Comparison of ENCODE assay signal across 9 cellular contexts in the genomic region with DNA sequence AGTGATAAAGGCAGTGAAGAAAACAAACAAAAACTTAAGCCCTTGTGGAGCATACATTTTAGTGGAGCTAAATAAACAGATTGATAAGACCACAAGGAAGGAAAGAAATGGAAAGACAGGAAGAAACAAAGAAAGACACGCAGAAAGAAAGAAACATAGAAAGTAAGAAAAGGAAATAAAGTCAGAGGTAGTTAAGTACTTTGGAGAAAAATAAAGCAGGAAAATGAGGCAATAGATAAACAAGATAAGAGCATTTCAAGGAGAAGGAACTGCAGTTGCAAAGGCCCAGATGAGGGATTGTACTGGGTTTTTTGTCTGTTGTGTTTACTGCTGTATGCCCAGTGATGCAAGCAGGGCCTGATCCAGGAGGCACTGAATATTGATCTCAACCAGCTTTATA. TPM values are rescaled to one million over a fixed set of nuclear protein-coding genes. Genes with fewer than 3 reads are reported as not detected.
DNase-seq lines count a peak whose midpoint lies in the region; ATAC-seq, FAIRE-seq and TF ChIP-seq lines count a peak whose summit lies in the region.
"Had no signal": no experiment of that assay in that cellular context is flagged by ENCODE, and none has a peak within 500 bp of the region (broad histone marks: within the 10 kb centered on the region; RNA-seq: fewer than 3 reads in every experiment).

No MANE protein-coding gene starts in this region.

- intact Hi-C loops in lower lobe of right lung (cut with DNase I), result no loop called here

- H3K9ac ChIP-seq in astrocyte (ENCODE audit: low read length), result peak overlapping the region; percentile 91

- no peak for DNase-seq in A549 (ENCODE audit: low read depth in 1 of 2, low spot score in 1 of 2)
- DNase-seq in HFFc6, result no peak
- no peak for DNase-seq in astrocyte (ENCODE audit: low read depth)
- DNase-seq in lower lobe of right lung, result no peak
- DNase-seq in NCI-H1694 treated with DMSO at 0.1 percent for 48 hours (lab: John Stamatoyannopoulos, UW), result no peak
- no peak for DNase-seq in activated CD8-positive, alpha-beta memory T cell treated with anti-CD3 and anti-CD28 coated beads, Interleukin-2, amount 50 U/mL, for 4 hours

- TF ChIP-seq POLR2A in A549 (IDR thresholded peaks at IDR 0.05; ENCODE audit: low read length), result no peak

- POLR2A ChIA-PET in A549 (lab: Yijun Ruan, JAX), result interaction anchor here (1.1 to 2.4 kb wide), 6 partner anchors 19 to 282 kb away, joined by 3 to 30 read pairs (median 8); a partner anchor contains a TSS

- H3K36me3 Mint-ChIP-seq in HFFc6 (ENCODE audit: low read depth), result peaks cover 7% of the 10 kb centered on the region
- H3K36me3 Mint-ChIP-seq in astrocyte (ENCODE audit: low read depth, unreplicated experiment), result peaks cover 11% of the 10 kb centered on the region

- TF ChIP-seq RAD21 in A549 (conservative IDR thresholded peaks at IDR 0.05 in 1 of 2, IDR thresholded peaks at IDR 0.05 in 1 of 2), result no peak

- no peak for TF ChIP-seq CTCF in A549 (IDR thresholded peaks at IDR 0.05)
- no peak for TF ChIP-seq CTCF in HFFc6 (IDR thresholded peaks at IDR 0.05)
- no peak for TF ChIP-seq CTCF in astrocyte (IDR thresholded peaks at IDR 0.05; ENCODE audit: insufficient read depth, low read depth, low read length)
- TF ChIP-seq CTCF in lower lobe of right lung (IDR thresholded peaks at IDR 0.05), result no peak

- H3K4me3 Mint-ChIP-seq in HFFc6 (peak overlapping the region; percentile 93), astrocyte (ENCODE audit: unreplicated experiment) (peak overlapping the region; percentile 90)

- no peak overlapping the region for H2AFZ ChIP-seq in astrocyte (ENCODE audit: low read depth, low read length)

- no peak for ATAC-seq in A549
- ATAC-seq in lower lobe of right lung, result no peak
- no peak for ATAC-seq in HG02840 (IDR thresholded peaks at IDR 0.05; ENCODE audit: low FRiP score, unreplicated experiment)
- ATAC-seq in GM19324 (IDR thresholded peaks at IDR 0.05; ENCODE audit: low FRiP score, unreplicated experiment), result no peak

- H3K27me3 Mint-ChIP-seq in HFFc6 (ENCODE audit: insufficient read depth), result peaks cover 6% of the 10 kb centered on the region
- H3K27me3 Mint-ChIP-seq in astrocyte (ENCODE audit: low read depth, unreplicated experiment), result no peaks in the 10 kb centered on the region

- peak overlapping the region; percentile 73 for H3K4me2 ChIP-seq in A549
- peak overlapping the region; percentile 89 for H3K4me2 ChIP-seq in astrocyte (ENCODE audit: low read length)

- TF ChIP-seq EP300 in A549 (IDR thresholded peaks at IDR 0.05), result no peak

- WGBS in A549 (ENCODE audit: missing lambda C conversion rate), result 77% methylated on average over 1 of the region's 1 CpG

- H3K9me3 ChIP-seq in A549 (peaks cover 5% of the 10 kb centered on the region), astrocyte (ENCODE audit: insufficient read depth, low read depth, low read length) (no peaks in the 10 kb centered on the region), lower lobe of right lung (no peaks in the 10 kb centered on the region)

- no peaks in the 10 kb centered on the region for H3K9me3 Mint-ChIP-seq in HFFc6
- peaks cover 1% of the 10 kb centered on the region for H3K9me3 Mint-ChIP-seq in astrocyte (ENCODE audit: unreplicated experiment)

- H3K4me3 ChIP-seq in A549, result peak overlapping the region; percentile 56
- peak overlapping the region; percentile 86 for H3K4me3 ChIP-seq in astrocyte (ENCODE audit: insufficient read depth, low read depth, low read length)
- H3K4me3 ChIP-seq in lower lobe of right lung, result peak overlapping the region; percentile 74

- H3K27ac ChIP-seq in A549, result peak overlapping the region; percentile 76 to 85; a peak in 3 of 6 replicates
- peak overlapping the region; percentile 92 for H3K27ac ChIP-seq in astrocyte (ENCODE audit: low read depth, low read length)
- peak overlapping the region; percentile 91 for H3K27ac ChIP-seq in lower lobe of right lung

- H3K4me1 ChIP-seq in A549, result peaks cover 23% of the 10 kb centered on the region
- peaks cover 3% of the 10 kb centered on the region for H3K4me1 ChIP-seq in astrocyte (ENCODE audit: insufficient read depth, low read length)
- H3K4me1 ChIP-seq in lower lobe of right lung, result peaks cover 26% of the 10 kb centered on the region

- no peak for FAIRE-seq in A549 (lab: Jason Lieb, UNC)
- FAIRE-seq in astrocyte (lab: Jason Lieb, UNC), result no peak

- no peaks in the 10 kb centered on the region for H3K27me3 ChIP-seq in astrocyte (ENCODE audit: insufficient read depth, low read length)
- H3K27me3 ChIP-seq in lower lobe of right lung (ENCODE audit: low read depth), result no peaks in the 10 kb centered on the region

- H3K27ac Mint-ChIP-seq in HFFc6 (peak overlapping the region; percentile 90), astrocyte (ENCODE audit: unreplicated experiment) (peak overlapping the region; percentile 60)

- H3K36me3 ChIP-seq in astrocyte (ENCODE audit: insufficient read depth, low read length) (no peaks in the 10 kb centered on the region), lower lobe of right lung (peaks cover 18% of the 10 kb centered on the region)

- H3K4me1 Mint-ChIP-seq in HFFc6 (ENCODE audit: low read depth) (peaks cover 27% of the 10 kb centered on the region), astrocyte (ENCODE audit: low read depth, unreplicated experiment) (peaks cover 4% of the 10 kb centered on the region)

- CTCF ChIA-PET in A549 (lab: Yijun Ruan, JAX), result interaction anchor here (0.8 to 4.4 kb wide), 19 partner anchors 8 to 511 kb away, joined by 3 to 45 read pairs (median 5); a partner anchor contains a TSS

- H4K20me1 ChIP-seq in astrocyte (ENCODE audit: insufficient read depth, low read length), result peaks cover 14% of the 10 kb centered on the region

- peaks cover 36% of the 10 kb centered on the region for H3K79me2 ChIP-seq in astrocyte (ENCODE audit: insufficient read depth, low read length)

TF ChIP-seq in A549, 52 proteins besides CTCF, POLR2A, EP300 and RAD21:
- TF ChIP-seq, protein P1, sequence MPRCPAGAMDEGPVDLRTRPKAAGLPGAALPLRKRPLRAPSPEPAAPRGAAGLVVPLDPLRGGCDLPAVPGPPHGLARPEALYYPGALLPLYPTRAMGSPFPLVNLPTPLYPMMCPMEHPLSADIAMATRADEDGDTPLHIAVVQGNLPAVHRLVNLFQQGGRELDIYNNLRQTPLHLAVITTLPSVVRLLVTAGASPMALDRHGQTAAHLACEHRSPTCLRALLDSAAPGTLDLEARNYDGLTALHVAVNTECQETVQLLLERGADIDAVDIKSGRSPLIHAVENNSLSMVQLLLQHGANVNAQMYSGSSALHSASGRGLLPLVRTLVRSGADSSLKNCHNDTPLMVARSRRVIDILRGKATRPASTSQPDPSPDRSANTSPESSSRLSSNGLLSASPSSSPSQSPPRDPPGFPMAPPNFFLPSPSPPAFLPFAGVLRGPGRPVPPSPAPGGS (IDR thresholded peaks at IDR 0.05), result no peak
- TF ChIP-seq ZC3H11A (IDR thresholded peaks at IDR 0.05) (no peak), ZSCAN20 (CRISPR knock-in tag; IDR thresholded peaks at IDR 0.05) (no peak), KDM5A (IDR thresholded peaks at IDR 0.05) (no peak), EHF (CRISPR knock-in tag; IDR thresholded peaks at IDR 0.05) (0 out of 2 replicates have a peak, but pooled peaks have one; percentile 3), BHLHE40 (IDR thresholded peaks at IDR 0.05; ENCODE audit: low read depth, low read length) (no peak)

RNA-seq across cellular contexts. Expression of a gene that starts 1.0 kb away (rescaled TPM):
- polyA plus RNA-seq in A549 (2011; rRNA removed) (25.6 and 35.0 TPM in 2 replicates), A549 (2017; fragmentation: RNase III; extraction: RNeasy Plus Mini Kit Qiagen cat#74134 plus additional on column Dnase treatment) (56.4 to 61.7 TPM (median 59.5 TPM) in 3 replicates)
- 106 and 131 TPM in 2 replicates for polyA plus RNA-seq in A549 (2012; cell fraction: cytosol; rRNA removed)
- 96.5 and 113 TPM in 2 replicates for polyA plus RNA-seq in A549 (2012; cell fraction: nucleus; rRNA removed)
- 10.3 and 10.9 TPM in 2 replicates for polyA minus RNA-seq in A549 (2011; rRNA and poly(A)+ RNA removed)
- 10 to 100 TPM; 21.8 to 23.4 (median 22.9) TPM for total RNA-seq in HFFc6 (2021; fragmentation: NEBNext Ultra II Directional; extraction: Animal tissue kit (Norgen Biotek cat#: 25700))
- total RNA-seq in astrocyte (19.3 and 21.7 TPM in 2 replicates), lower lobe of right lung (23.1 TPM)

RNA-seq across cellular contexts. Expression of a gene that starts 1.4 kb away (rescaled TPM):
- polyA plus RNA-seq in A549 (2011; rRNA removed) (28.6 and 31.5 TPM in 2 replicates), A549 (2017; fragmentation: RNase III; extraction: RNeasy Plus Mini Kit Qiagen cat#74134 plus additional on column Dnase treatment) (28.3 to 30.4 TPM (median 30.4 TPM) in 3 replicates)
- polyA plus RNA-seq in A549 (2012; cell fraction: cytosol; rRNA removed), result 32.7 and 36.6 TPM in 2 replicates
- 57.0 and 61.5 TPM in 2 replicates for polyA plus RNA-seq in A549 (2012; cell fraction: nucleus; rRNA removed)
- 23.2 and 27.7 TPM in 2 replicates for polyA minus RNA-seq in A549 (2011; rRNA and poly(A)+ RNA removed)
- total RNA-seq in HFFc6 (2021; fragmentation: NEBNext Ultra II Directional; extraction: Animal tissue kit (Norgen Biotek cat#: 25700)), result 10 to 100 TPM; 34.9 to 36.4 (median 35.6) TPM
- total RNA-seq in astrocyte (35.3 and 35.7 TPM in 2 replicates), lower lobe of right lung (60.1 TPM)

RNA-seq across cellular contexts. Expression of a gene that starts 11.2 kb away (rescaled TPM):
- polyA plus RNA-seq in A549 (2011; rRNA removed) (0.40 and 0.68 TPM in 2 replicates), A549 (2017; fragmentation: RNase III; extraction: RNeasy Plus Mini Kit Qiagen cat#74134 plus additional on column Dnase treatment) (1.1 to 1.9 TPM (median 1.5 TPM) in 3 replicates)
- 0.56 and 0.83 TPM in 2 replicates for polyA plus RNA-seq in A549 (2012; cell fraction: cytosol; rRNA removed)
- polyA plus RNA-seq in A549 (2012; cell fraction: nucleus; rRNA removed), result 8.0 and 8.1 TPM in 2 replicates
- not detected in 2 replicates for polyA minus RNA-seq in A549 (2011; rRNA and poly(A)+ RNA removed)
- total RNA-seq in HFFc6 (2021; fragmentation: NEBNext Ultra II Directional; extraction: Animal tissue kit (Norgen Biotek cat#: 25700)), result under 1 TPM in 1 of 6 experiments, not detected in 5; 0.16 TPM
- total RNA-seq in astrocyte (0.36 and 0.89 TPM in 2 replicates), lower lobe of right lung (not detected)
- total RNA-seq: lung microvascular endothelial cell had no signal

RNA-seq across cellular contexts. Expression of a gene that starts 22.7 kb away (rescaled TPM):
- polyA plus RNA-seq in A549 (2011; rRNA removed), result 6.3 and 6.6 TPM in 2 replicates
- 3.6 and 3.7 TPM in 2 replicates for polyA plus RNA-seq in A549 (2012; cell fraction: cytosol; rRNA removed)
- polyA plus RNA-seq in A549 (2012; cell fraction: nucleus; rRNA removed), result 2.1 and 2.8 TPM in 2 replicates
- polyA plus RNA-seq in A549 (2017; fragmentation: RNase III; extraction: RNeasy Plus Mini Kit Qiagen cat#74134 plus additional on column Dnase treatment), result 2.9 to 3.5 TPM (median 3.1 TPM) in 3 replicates
- polyA minus RNA-seq in A549 (2011; rRNA and poly(A)+ RNA removed), result 4.3 and 5.2 TPM in 2 replicates
- total RNA-seq in HFFc6 (2021; fragmentation: NEBNext Ultra II Directional; extraction: Animal tissue kit (Norgen Biotek cat#: 25700)), result 1 to 10 TPM in 5 of 6 experiments, under 1 TPM in 1; 0.69 to 3.5 (median 1.7) TPM
- total RNA-seq in astrocyte, result 0.91 and 1.3 TPM in 2 replicates
- total RNA-seq in lower lobe of right lung, result 8.3 TPM

RNA-seq across cellular contexts. Expression of a gene that starts 29.7 kb away (rescaled TPM):
- polyA plus RNA-seq in A549 (2011; rRNA removed), result 46.1 and 46.7 TPM in 2 replicates
- polyA plus RNA-seq in A549 (2012; cell fraction: cytosol; rRNA removed), result 81.2 and 106 TPM in 2 replicates
- polyA plus RNA-seq in A549 (2012; cell fraction: nucleus; rRNA removed), result 448 and 539 TPM in 2 replicates
- polyA plus RNA-seq in A549 (2017; fragmentation: RNase III; extraction: RNeasy Plus Mini Kit Qiagen cat#74134 plus additional on column Dnase treatment), result 81.8 to 98.0 TPM (median 93.4 TPM) in 3 replicates
- polyA minus RNA-seq in A549 (2011; rRNA and poly(A)+ RNA removed), result 54.8 and 68.1 TPM in 2 replicates
- 10 to 100 TPM; 18.7 to 25.1 (median 22.7) TPM for total RNA-seq in HFFc6 (2021; fragmentation: NEBNext Ultra II Directional; extraction: Animal tissue kit (Norgen Biotek cat#: 25700))
- total RNA-seq in astrocyte, result 21.1 and 24.8 TPM in 2 replicates
- total RNA-seq in lower lobe of right lung, result 21.0 TPM
